Comparison of ENCODE assay signal across 10 cellular contexts in the genomic region with DNA sequence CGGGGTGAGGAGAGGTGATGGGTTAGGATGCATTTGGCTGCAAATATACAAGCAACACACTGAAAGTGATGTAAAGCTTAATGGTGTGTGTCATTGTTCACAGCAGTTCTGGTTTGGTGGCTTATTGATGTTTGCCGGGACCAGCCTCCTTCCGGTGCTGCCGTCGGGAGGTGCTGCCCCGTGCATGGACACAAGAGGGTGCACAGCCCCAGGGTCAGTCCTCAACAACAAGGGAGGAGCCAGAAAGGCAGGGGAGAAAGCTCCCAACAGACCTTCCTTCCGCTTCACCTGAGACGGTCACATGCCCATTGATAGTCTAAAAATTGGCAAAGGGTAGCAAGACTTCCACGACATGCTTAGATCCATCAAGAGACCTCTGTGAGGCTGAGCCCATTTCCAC. TPM values are rescaled to one million over a fixed set of nuclear protein-coding genes. Genes with fewer than 3 reads are reported as not detected.
A peak's percentile ranks its signal among the peaks of the same experiment; 100 is the strongest.
DNase-seq lines count a peak whose midpoint lies in the region; ATAC-seq, FAIRE-seq and TF ChIP-seq lines count a peak whose summit lies in the region.
"Had no signal": no experiment of that assay in that cellular context is flagged by ENCODE, and none has a peak within 500 bp of the region (broad histone marks: within the 10 kb centered on the region; RNA-seq: fewer than 3 reads in every experiment).

No MANE protein-coding gene starts in this region.

- no peak overlapping the region for H2BK120ac ChIP-seq in neuronal stem cell (ENCODE audit: low read depth, low read length)

- FAIRE-seq in HTR-8/SVneo (lab: Jason Lieb, UNC) = no peak
- FAIRE-seq: TTC549 had no signal

- DNase-seq in GM12864 (ENCODE audit: low read depth) (no peak), KBM-7 (peak; percentile 29), chondrocyte (ENCODE audit: low spot score) (no peak), neuronal stem cell (ENCODE audit: low spot score) (no peak), HTR-8/SVneo (ENCODE audit: insufficient read length, low spot score) (no peak), NCI-H446 treated with DMSO at 0.1 percent for 48 hours (lab: John Stamatoyannopoulos, UW) (no peak), NCI-H510A treated with DMSO at 0.1 percent for 48 hours (lab: John Stamatoyannopoulos, UW) (no peak), Right ventricle myocardium superior (no peak)
- DNase-seq: effector memory CD4-positive, alpha-beta T cell had no signal

- no peak overlapping the region for H2BK5ac ChIP-seq in neuronal stem cell (ENCODE audit: low read length)

- H3K18ac ChIP-seq in neuronal stem cell (ENCODE audit: low read length) = peak overlapping the region; percentile 25

- peak; percentile 27 for TF ChIP-seq CTCF in GM12864 (IDR thresholded peaks at IDR 0.05; ENCODE audit: low read depth, low read length, missing control alignments)
- peak; percentile 20 for TF ChIP-seq CTCF in chondrocyte (IDR thresholded peaks at IDR 0.05)

- no peak overlapping the region for H3K23ac ChIP-seq in neuronal stem cell (ENCODE audit: low read depth, low read length, poor library complexity)

- no peaks in the 10 kb centered on the region for H3K36me3 Mint-ChIP-seq in chondrocyte (ENCODE audit: low read depth)

- no peak overlapping the region for H2BK15ac ChIP-seq in neuronal stem cell (ENCODE audit: low read length)

- no peak overlapping the region for H3K4me3 Mint-ChIP-seq in chondrocyte (ENCODE audit: unreplicated experiment)

- H4K8ac ChIP-seq in neuronal stem cell (ENCODE audit: low read depth, low read length) = no peak overlapping the region

- H3K36me3 ChIP-seq in neuronal stem cell (replicated peaks in 1 of 2; ENCODE audit: control insufficient read depth in 2 of 2, insufficient read depth in 2 of 2, low read length in 2 of 2) = no peaks in the 10 kb centered on the region

- H3K4me1 Mint-ChIP-seq in chondrocyte (ENCODE audit: low read depth) = peaks cover 3% of the 10 kb centered on the region

- H4K91ac ChIP-seq in neuronal stem cell (ENCODE audit: low read depth, low read length, poor library complexity) = peak overlapping the region; percentile 74

- in situ Hi-C loops in KBM-7 (cut with MboI; ENCODE audit: low pct_unique_long_range_greater_than_20kb, low sequenced_read_pairs) = no loop called here

- no peak overlapping the region for H3K4ac ChIP-seq in neuronal stem cell (ENCODE audit: low read length)

- no peak overlapping the region for H3K9ac ChIP-seq in neuronal stem cell (ENCODE audit: low read depth, low read length, poor library complexity)

- no peak overlapping the region for H3K4me2 ChIP-seq in neuronal stem cell (ENCODE audit: insufficient read depth, low read length, poor library complexity, severe bottlenecking)

- H3K79me1 ChIP-seq in neuronal stem cell (ENCODE audit: low read depth, low read length) = no peaks in the 10 kb centered on the region

- H3K14ac ChIP-seq in neuronal stem cell (ENCODE audit: low read length) = no peak overlapping the region

- H3K9me3 ChIP-seq in neuronal stem cell (replicated peaks in 1 of 2; ENCODE audit: control insufficient read depth in 2 of 2, insufficient read depth in 1 of 2, low read depth in 1 of 2, low read length in 2 of 2) = no peaks in the 10 kb centered on the region

- H3K4me3 ChIP-seq in GM12864 (ENCODE audit: low read depth, low read length) (no peak overlapping the region), neuronal stem cell (ENCODE audit: low read length in 2 of 2) (no peak overlapping the region)

- peaks cover 0 to 3% of the 10 kb centered on the region in 2 donors for H3K4me1 ChIP-seq in neuronal stem cell (ENCODE audit: control insufficient read depth in 2 of 2, insufficient read depth in 1 of 2, low read depth in 1 of 2, low read length in 2 of 2)

- H2AFZ ChIP-seq in neuronal stem cell (ENCODE audit: low read length) = no peak overlapping the region

- no peak for ATAC-seq in Right ventricle myocardium superior (ENCODE audit: poor library complexity)

- H3K27ac ChIP-seq in neuronal stem cell (replicated peaks; ENCODE audit: low read length) = no peak overlapping the region

- H3K9me3 Mint-ChIP-seq in chondrocyte (ENCODE audit: low read depth) = peaks cover 5% of the 10 kb centered on the region

- no peaks in the 10 kb centered on the region for H3K27me3 Mint-ChIP-seq in chondrocyte (ENCODE audit: low read depth)

- no peak overlapping the region for H3K27ac Mint-ChIP-seq in chondrocyte (ENCODE audit: unreplicated experiment)

- no CpG with 5 or more reads among the region's 9 CpGs for WGBS in neuronal stem cell (ENCODE audit: extremely low coverage in 2 of 2, insufficient read length in 2 of 2, insufficient replicate concordance in 1 of 2), 2 donors

- intact Hi-C loops in Right ventricle myocardium superior (cut with DNase I) = no loop called here

- no peak overlapping the region for H2BK12ac ChIP-seq in neuronal stem cell (ENCODE audit: low read length)

- H2AK5ac ChIP-seq in neuronal stem cell (ENCODE audit: low read depth, low read length) = no peak overlapping the region

- no peaks in the 10 kb centered on the region for H3K27me3 ChIP-seq in neuronal stem cell (ENCODE audit: control insufficient read depth in 3 of 3, insufficient read depth in 3 of 3, low read depth in 1 of 3, low read length in 3 of 3)

RNA-seq across cellular contexts. Expression of a gene that starts 9.5 kb away (rescaled TPM):
- total RNA-seq in chondrocyte (0.52 to 1.9 TPM (median 1.2 TPM) in 3 replicates), Right ventricle myocardium superior (0.38 TPM)
- polyA plus RNA-seq in neuronal stem cell (2013, experiment 1 of 2) = 4.8 TPM
- 5.2 TPM for polyA plus RNA-seq in neuronal stem cell (2013, experiment 2 of 2)
